23 cellular contexts compared by ENCODE assay signal in the genomic region with DNA sequence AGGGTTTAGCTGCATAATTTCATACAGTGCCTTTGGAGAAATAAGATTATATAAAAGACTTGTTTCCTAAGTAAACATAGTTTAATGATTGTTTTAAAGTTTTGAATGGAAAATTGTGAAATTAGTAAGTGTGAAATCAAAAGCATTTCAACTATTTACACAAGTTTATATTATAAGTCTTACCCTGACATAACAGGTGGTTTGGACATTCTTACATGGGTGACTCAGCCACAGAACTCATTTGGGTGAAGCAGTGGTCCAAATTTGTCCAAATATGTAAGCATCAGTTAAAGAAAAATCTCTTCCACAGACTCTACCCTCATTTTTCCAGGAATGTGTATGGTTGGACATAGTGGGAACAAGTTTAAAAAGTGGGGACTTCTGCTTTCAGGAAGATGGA.
DNase-seq lines count a peak whose midpoint lies in the region; ATAC-seq, FAIRE-seq and TF ChIP-seq lines count a peak whose summit lies in the region.
"Had no signal": no experiment of that assay in that cellular context is flagged by ENCODE, and none has a peak within 500 bp of the region (broad histone marks: within the 10 kb centered on the region; RNA-seq: fewer than 3 reads in every experiment).

No MANE protein-coding gene starts in this region.

- H3K27ac ChIP-seq in A549 (no peak overlapping the region), GM23248 (no peak overlapping the region), ascending aorta (peak overlapping the region; percentile 47 to 74)
- H3K27ac ChIP-seq: cardiac muscle cell, HL-60, spleen, WERI-Rb-1 had no signal

- H3K4me3 ChIP-seq in A549: no peak overlapping the region
- no peak overlapping the region for H3K4me3 ChIP-seq in GM23248
- H3K4me3 ChIP-seq in ascending aorta: no peak overlapping the region
- no peak overlapping the region for H3K4me3 ChIP-seq in fibroblast of villous mesenchyme (ENCODE audit: low read depth, low read length)
- H3K4me3 ChIP-seq: cardiac muscle cell, spleen had no signal

- H3K79me2 ChIP-seq in GM23248 (ENCODE audit: insufficient read depth): no peaks in the 10 kb centered on the region

- no peak overlapping the region for H3K9ac ChIP-seq in GM23248

- peak; percentile 39 for FAIRE-seq in A549 (lab: Jason Lieb, UNC)

- H3K36me3 ChIP-seq in GM23248 (ENCODE audit: low read depth) (peaks cover 39% of the 10 kb centered on the region), ascending aorta (peaks cover 3 to 31% of the 10 kb centered on the region in 2 donors)

- DNase-seq in A549 (ENCODE audit: low read depth in 1 of 2, low spot score in 1 of 2) (no peak), GM23248 (peak; percentile 57), ascending aorta (ENCODE audit: low spot score in 2 of 2) (no peak), fibroblast of villous mesenchyme (ENCODE audit: low read depth) (peak; percentile 53), natural killer cell (no peak), cardiac septum (ENCODE audit: low spot score) (no peak)
- DNase-seq in stimulated activated CD4-positive, alpha-beta T cell treated with anti-CD3 and anti-CD28 coated beads, Interleukin-4, amount 100 ng/mL, for 1 hour: no peak
- DNase-seq: activated CD8-positive, alpha-beta T cell treated with anti-CD3 and anti-CD28 coated beads for 36 hours; activated T-cell treated with anti-CD3 and anti-CD28 coated beads, Interleukin-2, amount 50 U/mL, for 4 hours; CD8-positive, alpha-beta memory T cell; DND-41; H9; left cardiac atrium; NCI-H1092; NCI-H2081; SHP77; spleen; WERI-Rb-1 had no signal

- peaks cover 87% of the 10 kb centered on the region for H3K36me3 Mint-ChIP-seq in activated T-helper 17 cell treated with anti-CD3 and anti-CD28 coated beads, Interleukin-2, amount 50 U/mL, for 72 hours (ENCODE audit: low read depth)
- H3K36me3 Mint-ChIP-seq in natural killer cell: peaks cover 13% of the 10 kb centered on the region

- POLR2A ChIA-PET in A549 (lab: Yijun Ruan, JAX): no interaction called here

- CTCF ChIA-PET in A549 (lab: Yijun Ruan, JAX): interaction anchor here (1.0 kb wide), 1 partner anchor 22 kb away, joined by 4 read pairs; no protein-coding TSS in a partner anchor

- H3K27me3 ChIP-seq in GM23248 (replicated peaks; ENCODE audit: insufficient read depth) (no peaks in the 10 kb centered on the region), ascending aorta (no peaks in the 10 kb centered on the region)
- H3K27me3 ChIP-seq: cardiac muscle cell, spleen had no signal

- no peak for ATAC-seq in A549
- ATAC-seq in activated T-helper 17 cell treated with anti-CD3 and anti-CD28 coated beads, Interleukin-2, amount 50 U/mL, for 72 hours (replicated peaks): no peak
- no peak for ATAC-seq in natural killer cell
- ATAC-seq: activated CD8-positive, alpha-beta T cell treated with anti-CD3 and anti-CD28 coated beads for 36 hours; activated T-cell treated with anti-CD3 and anti-CD28 coated beads, Interleukin-2, amount 50 U/mL, for 4 hours; left cardiac atrium had no signal

- no peak overlapping the region for H3K27ac Mint-ChIP-seq in activated T-helper 17 cell treated with anti-CD3 and anti-CD28 coated beads, Interleukin-2, amount 50 U/mL, for 72 hours
- H3K27ac Mint-ChIP-seq in natural killer cell: no peak overlapping the region
- H3K27ac Mint-ChIP-seq: activated CD8-positive, alpha-beta T cell treated with anti-CD3 and anti-CD28 coated beads for 36 hours; activated naive CD8-positive, alpha-beta T cell; CD8-positive, alpha-beta memory T cell; H9; mesothelial cell of epicardium had no signal

- H3K4me1 Mint-ChIP-seq in activated T-helper 17 cell treated with anti-CD3 and anti-CD28 coated beads, Interleukin-2, amount 50 U/mL, for 72 hours: peaks cover 5% of the 10 kb centered on the region
- H3K4me1 Mint-ChIP-seq in natural killer cell: no peaks in the 10 kb centered on the region
- H3K4me1 Mint-ChIP-seq: CD8-positive, alpha-beta memory T cell; H9; mesothelial cell of epicardium had no signal

- H3K4me3 Mint-ChIP-seq in activated T-helper 17 cell treated with anti-CD3 and anti-CD28 coated beads, Interleukin-2, amount 50 U/mL, for 72 hours: no peak overlapping the region
- no peak overlapping the region for H3K4me3 Mint-ChIP-seq in natural killer cell
- H3K4me3 Mint-ChIP-seq: activated CD8-positive, alpha-beta T cell treated with anti-CD3 and anti-CD28 coated beads for 36 hours; activated naive CD8-positive, alpha-beta T cell; activated T-cell treated with anti-CD3 and anti-CD28 coated beads, Interleukin-2, amount 50 U/mL, for 4 hours; H9; mesothelial cell of epicardium had no signal

- in situ Hi-C loops in GM23248 (cut with MboI): no loop called here

- peaks cover 14% of the 10 kb centered on the region; the same call in 1 of the 2 replicates for H3F3A ChIP-seq in GM23248 (ENCODE audit: insufficient read depth)

- intact Hi-C loops in ascending aorta (cut with DNase I): loop anchor here (10.0 kb wide), 1 partner anchor 65 kb away; a partner anchor contains a TSS
- intact Hi-C loops in natural killer cell (cut with micrococcal nuclease): no loop called here
- intact Hi-C loops in cardiac septum (cut with DNase I): no loop called here

- H4K20me1 ChIP-seq in GM23248 (ENCODE audit: insufficient read depth): no peaks in the 10 kb centered on the region

- H3K9me3 ChIP-seq in A549 (no peaks in the 10 kb centered on the region), GM23248 (ENCODE audit: low read depth) (no peaks in the 10 kb centered on the region), ascending aorta (no peaks in the 10 kb centered on the region)
- H3K9me3 ChIP-seq: spleen had no signal

- TF ChIP-seq RAD21 in A549 (conservative IDR thresholded peaks at IDR 0.05 in 1 of 2, IDR thresholded peaks at IDR 0.05 in 1 of 2): no peak

- H3K4me1 ChIP-seq in A549 (0 out of 3 replicates have a peak, but pooled peaks cover 7% of the 10 kb centered on the region), GM23248 (ENCODE audit: insufficient read depth) (peaks cover 15% of the 10 kb centered on the region; the same call in 1 of the 2 replicates), ascending aorta (peaks cover 0 to 8% of the 10 kb centered on the region in 2 donors)
- H3K4me1 ChIP-seq: spleen had no signal

- no peak for TF ChIP-seq CTCF in A549 (IDR thresholded peaks at IDR 0.05)
- no peak for TF ChIP-seq CTCF in ascending aorta (IDR thresholded peaks at IDR 0.05)
- TF ChIP-seq CTCF in fibroblast of villous mesenchyme (IDR thresholded peaks at IDR 0.05; ENCODE audit: insufficient read depth, low read depth, low read length): no peak
- TF ChIP-seq CTCF in natural killer cell (IDR thresholded peaks at IDR 0.05): no peak

- TF ChIP-seq EP300 in A549 (IDR thresholded peaks at IDR 0.05): no peak

- H2AFZ ChIP-seq in GM23248: no peak overlapping the region

- H3K9me2 ChIP-seq in GM23248 (ENCODE audit: insufficient read depth): no peaks in the 10 kb centered on the region

- no peak for TF ChIP-seq POLR2A in A549 (IDR thresholded peaks at IDR 0.05; ENCODE audit: low read length)

- H3K9me3 Mint-ChIP-seq in activated T-helper 17 cell treated with anti-CD3 and anti-CD28 coated beads, Interleukin-2, amount 50 U/mL, for 72 hours: no peaks in the 10 kb centered on the region
- no peaks in the 10 kb centered on the region for H3K9me3 Mint-ChIP-seq in natural killer cell
- H3K9me3 Mint-ChIP-seq: activated CD8-positive, alpha-beta T cell treated with anti-CD3 and anti-CD28 coated beads for 36 hours; activated T-cell treated with anti-CD3 and anti-CD28 coated beads, Interleukin-2, amount 50 U/mL, for 4 hours; CD8-positive, alpha-beta memory T cell; H9; mesothelial cell of epicardium had no signal

- no peaks in the 10 kb centered on the region for H3K27me3 Mint-ChIP-seq in activated T-helper 17 cell treated with anti-CD3 and anti-CD28 coated beads, Interleukin-2, amount 50 U/mL, for 72 hours
- H3K27me3 Mint-ChIP-seq in natural killer cell (ENCODE audit: low read depth in 2 of 2): no peaks in the 10 kb centered on the region
- H3K27me3 Mint-ChIP-seq: activated CD8-positive, alpha-beta T cell treated with anti-CD3 and anti-CD28 coated beads for 36 hours; activated naive CD8-positive, alpha-beta T cell; CD8-positive, alpha-beta memory T cell had no signal

- H3K4me2 ChIP-seq in A549: no peak overlapping the region
- no peak overlapping the region for H3K4me2 ChIP-seq in GM23248 (ENCODE audit: unreplicated experiment)

TF ChIP-seq in A549, 52 proteins besides CTCF, POLR2A, EP300 and RAD21:
- no peak for TF ChIP-seq CEBPB (IDR thresholded peaks at IDR 0.05)

Comparison
In these comparisons a context has a peak if more than half of its experiments do, and no peak if none do; other contexts are left out.
1. DNase-seq: peak in GM23248 (single experiment) and fibroblast of villous mesenchyme (single experiment); none in A549 (0 of 2), ascending aorta (0 of 2), stimulated activated CD4-positive, alpha-beta T cell treated with anti-CD3 and anti-CD28 coated beads, Interleukin-4, amount 100 ng/mL, for 1 hour (single experiment), natural killer cell (single experiment) and cardiac septum (single experiment).
2. H3K27ac ChIP-seq: peak in ascending aorta (2 of 2); none in A549 (0 of 2) and GM23248 (single experiment).